Comparison of ENCODE assay signal across 11 cellular contexts in genomic region chr13:74070065-74070464, GRCh38.
DNase-seq lines count a peak whose midpoint lies in the region; ATAC-seq and TF ChIP-seq lines count a peak whose summit lies in the region.
"Had no signal": no experiment of that assay in that cellular context is flagged by ENCODE, and none has a peak within 500 bp of the region (broad histone marks: within the 10 kb centered on the region; RNA-seq: fewer than 3 reads in every experiment).

No MANE protein-coding gene starts in this region.

- POLR2A ChIA-PET in activated CD8-positive, alpha-beta T cell treated with anti-CD3 and anti-CD28 coated beads for 36 hours (lab: Charles Lee): no interaction called here

- TF ChIP-seq CTCF in activated CD8-positive, alpha-beta T cell treated with anti-CD3 and anti-CD28 coated beads for 36 hours (IDR thresholded peaks at IDR 0.05): no peak

- H3K9me3 ChIP-seq in MG63: no peaks in the 10 kb centered on the region
- H3K9me3 ChIP-seq: esophagus squamous epithelium, SK-N-SH had no signal

- peak; percentile 65 for ATAC-seq in HG03103 (IDR thresholded peaks at IDR 0.05; ENCODE audit: low read depth, unreplicated experiment)
- peak; percentile 77 for ATAC-seq in activated CD8-positive, alpha-beta T cell treated with anti-CD3 and anti-CD28 coated beads for 36 hours

- no peaks in the 10 kb centered on the region for H3K27me3 Mint-ChIP-seq in activated naive CD4-positive, alpha-beta T cell treated with anti-CD3 and anti-CD28 coated beads for 36 hours (ENCODE audit: low read depth)
- no peaks in the 10 kb centered on the region for H3K27me3 Mint-ChIP-seq in activated CD8-positive, alpha-beta T cell treated with anti-CD3 and anti-CD28 coated beads for 36 hours
- H3K27me3 Mint-ChIP-seq in stimulated activated naive CD8-positive, alpha-beta T cell treated with anti-CD3 and anti-CD28 coated beads, Interleukin-15, Interleukin-2, amounts not matched to agents 100 ng/mL and 50 ng/mL, for 24 hours: no peaks in the 10 kb centered on the region

- intact Hi-C loops in activated naive CD4-positive, alpha-beta T cell treated with anti-CD3 and anti-CD28 coated beads for 36 hours (cut with micrococcal nuclease): loop anchor here (1.0 kb wide), 1 partner anchor 8 kb away; no protein-coding TSS in a partner anchor
- intact Hi-C loops in activated CD8-positive, alpha-beta T cell treated with anti-CD3 and anti-CD28 coated beads for 36 hours (cut with micrococcal nuclease): no loop called here

- no peaks in the 10 kb centered on the region for H3K27me3 ChIP-seq in MG63
- H3K27me3 ChIP-seq: esophagus squamous epithelium had no signal

- peaks cover 68% of the 10 kb centered on the region for H3K4me1 Mint-ChIP-seq in activated naive CD4-positive, alpha-beta T cell treated with anti-CD3 and anti-CD28 coated beads for 36 hours (ENCODE audit: low read depth)
- peaks cover 66% of the 10 kb centered on the region for H3K4me1 Mint-ChIP-seq in activated CD8-positive, alpha-beta T cell treated with anti-CD3 and anti-CD28 coated beads for 36 hours (ENCODE audit: low read depth)
- H3K4me1 Mint-ChIP-seq in stimulated activated naive CD8-positive, alpha-beta T cell treated with anti-CD3 and anti-CD28 coated beads, Interleukin-15, Interleukin-2, amounts not matched to agents 100 ng/mL and 50 ng/mL, for 24 hours (ENCODE audit: low read depth): peaks cover 66% of the 10 kb centered on the region

- H3K36me3 ChIP-seq in MG63: no peaks in the 10 kb centered on the region
- H3K36me3 ChIP-seq: esophagus squamous epithelium had no signal

- H3K27ac Mint-ChIP-seq in activated naive CD4-positive, alpha-beta T cell treated with anti-CD3 and anti-CD28 coated beads for 36 hours: no peak overlapping the region
- peak overlapping the region; percentile 83 for H3K27ac Mint-ChIP-seq in activated CD8-positive, alpha-beta T cell treated with anti-CD3 and anti-CD28 coated beads for 36 hours
- peak overlapping the region; percentile 71 for H3K27ac Mint-ChIP-seq in stimulated activated naive CD8-positive, alpha-beta T cell treated with anti-CD3 and anti-CD28 coated beads, Interleukin-15, Interleukin-2, amounts not matched to agents 100 ng/mL and 50 ng/mL, for 24 hours

- H3K4me3 Mint-ChIP-seq in activated naive CD4-positive, alpha-beta T cell treated with anti-CD3 and anti-CD28 coated beads for 36 hours: peak overlapping the region; percentile 30
- H3K4me3 Mint-ChIP-seq in activated CD8-positive, alpha-beta T cell treated with anti-CD3 and anti-CD28 coated beads for 36 hours: peak overlapping the region; percentile 51
- H3K4me3 Mint-ChIP-seq in stimulated activated naive CD8-positive, alpha-beta T cell treated with anti-CD3 and anti-CD28 coated beads, Interleukin-15, Interleukin-2, amounts not matched to agents 100 ng/mL and 50 ng/mL, for 24 hours: peak overlapping the region; percentile 40

- DNase-seq in activated naive CD4-positive, alpha-beta T cell treated with anti-CD3 and anti-CD28 coated beads for 36 hours: peak; percentile 22
- DNase-seq in activated naive CD4-positive, alpha-beta T cell treated with anti-CD3 and anti-CD28 coated beads, Interleukin-2, amount 50 U/mL, for 16 hours: no peak
- peak; percentile 30 for DNase-seq in activated CD8-positive, alpha-beta T cell treated with anti-CD3 and anti-CD28 coated beads for 36 hours
- no peak for DNase-seq in MG63
- DNase-seq in NCI-H2171 treated with DMSO at 0.1 percent for 48 hours (lab: John Stamatoyannopoulos, UW): no peak
- DNase-seq in UCSD-AML1 (lab: John Stamatoyannopoulos, UW; ENCODE audit: unreplicated experiment): no peak
- DNase-seq: esophagus squamous epithelium, NCI-H226, SK-N-SH had no signal

- CTCF ChIA-PET in activated naive CD4-positive, alpha-beta T cell treated with anti-CD3 and anti-CD28 coated beads for 36 hours (lab: Charles Lee): interaction anchor here (0.9 kb wide), 1 partner anchor 217 kb away, joined by 5 read pairs; no protein-coding TSS in a partner anchor
- CTCF ChIA-PET in activated CD8-positive, alpha-beta T cell treated with anti-CD3 and anti-CD28 coated beads for 36 hours (lab: Charles Lee): interaction anchor here (0.7 to 1.1 kb wide), 2 partner anchors 29 to 31 kb away, joined by 3 read pairs; no protein-coding TSS in a partner anchor

- H3K4me3 ChIP-seq in MG63: no peak overlapping the region
- H3K4me3 ChIP-seq: esophagus squamous epithelium had no signal

- no peaks in the 10 kb centered on the region for H3K36me3 Mint-ChIP-seq in activated naive CD4-positive, alpha-beta T cell treated with anti-CD3 and anti-CD28 coated beads for 36 hours (ENCODE audit: low read depth)
- H3K36me3 Mint-ChIP-seq in activated CD8-positive, alpha-beta T cell treated with anti-CD3 and anti-CD28 coated beads for 36 hours (ENCODE audit: low read depth): peaks cover 23% of the 10 kb centered on the region
- H3K36me3 Mint-ChIP-seq in stimulated activated naive CD8-positive, alpha-beta T cell treated with anti-CD3 and anti-CD28 coated beads, Interleukin-15, Interleukin-2, amounts not matched to agents 100 ng/mL and 50 ng/mL, for 24 hours (ENCODE audit: low read depth): peaks cover 12% of the 10 kb centered on the region

- peaks cover 2% of the 10 kb centered on the region for H3K9me3 Mint-ChIP-seq in activated naive CD4-positive, alpha-beta T cell treated with anti-CD3 and anti-CD28 coated beads for 36 hours
- peaks cover 3% of the 10 kb centered on the region for H3K9me3 Mint-ChIP-seq in activated CD8-positive, alpha-beta T cell treated with anti-CD3 and anti-CD28 coated beads for 36 hours
- peaks cover 4% of the 10 kb centered on the region for H3K9me3 Mint-ChIP-seq in stimulated activated naive CD8-positive, alpha-beta T cell treated with anti-CD3 and anti-CD28 coated beads, Interleukin-15, Interleukin-2, amounts not matched to agents 100 ng/mL and 50 ng/mL, for 24 hours

Comparison
In these comparisons a context has a peak if more than half of its experiments do, and no peak if none do; other contexts are left out.
1. DNase-seq: peak in activated naive CD4-positive, alpha-beta T cell treated with anti-CD3 and anti-CD28 coated beads for 36 hours (single experiment) and activated CD8-positive, alpha-beta T cell treated with anti-CD3 and anti-CD28 coated beads for 36 hours (single experiment); none in activated naive CD4-positive, alpha-beta T cell treated with anti-CD3 and anti-CD28 coated beads, Interleukin-2, amount 50 U/mL, for 16 hours (single experiment), MG63 (single experiment), NCI-H2171 treated with DMSO at 0.1 percent for 48 hours (single experiment) and UCSD-AML1 (single experiment).
2. Peak in every context shown above with its lines, with median percentiles within 50 percentile points of each other: H3K4me3 Mint-ChIP-seq.